In the genomic region with DNA sequence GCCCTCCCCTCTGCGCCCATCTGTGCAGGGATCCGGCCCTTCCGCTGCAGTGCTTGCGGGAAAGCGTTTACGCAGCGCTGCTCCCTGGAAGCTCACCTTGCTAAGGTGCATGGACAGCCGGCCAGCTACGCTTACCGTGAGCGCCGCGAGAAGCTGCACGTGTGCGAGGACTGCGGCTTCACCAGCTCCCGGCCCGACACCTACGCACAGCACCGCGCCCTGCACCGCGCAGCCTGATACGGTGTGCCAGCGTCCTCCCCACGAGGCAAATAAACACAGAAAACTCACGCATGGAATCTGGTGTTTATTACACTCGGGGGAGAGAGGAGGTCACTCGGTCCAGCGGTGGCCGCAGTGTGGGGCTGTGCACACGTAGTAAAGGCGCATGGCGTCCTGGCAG, we compare ENCODE assay signal across 8 cellular contexts. TPM values are rescaled to one million over a fixed set of nuclear protein-coding genes. Genes with fewer than 3 reads are reported as not detected.
DNase-seq lines count a peak whose midpoint lies in the region; ATAC-seq and TF ChIP-seq lines count a peak whose summit lies in the region.

No MANE protein-coding gene starts in this region.

- peak overlapping the region; percentile 96 for H3K4me3 ChIP-seq in AG04450 (ENCODE audit: low read depth, low read length)
- peak overlapping the region; percentile 88 for H3K4me3 ChIP-seq in HUES6 (ENCODE audit: low read depth, low read length)
- peak overlapping the region; percentile 80 for H3K4me3 ChIP-seq in brain microvascular endothelial cell (ENCODE audit: low read depth, low read length)
- peak overlapping the region; percentile 70 to 98 for H3K4me3 ChIP-seq in muscle layer of colon (ENCODE audit: low read depth in 1 of 2, low read length in 2 of 2)

- POLR2A ChIA-PET in AG04450 (lab: Yijun Ruan, JAX), result interaction anchor here (1.1 kb wide), 1 partner anchor 23 kb away, joined by 3 read pairs; no protein-coding TSS in a partner anchor

- H3K4me1 ChIP-seq in HUES6 (ENCODE audit: control insufficient read depth, insufficient read depth, low read length) (peaks cover 23% of the 10 kb centered on the region), muscle layer of colon (ENCODE audit: insufficient read depth, low read length) (peaks cover 20% of the 10 kb centered on the region)

- in situ Hi-C loops in brain microvascular endothelial cell (cut with HindIII; ENCODE audit: low pct_ligation_motif_present, low sequenced_read_pairs), result no loop called here

- CTCF ChIA-PET in AG04450 (lab: Charles Lee), result interaction anchor here (0.7 kb wide), 1 partner anchor 1102 kb away, joined by 3 read pairs; no protein-coding TSS in a partner anchor

- TF ChIP-seq CTCF in AG04450 (IDR thresholded peaks at IDR 0.05; ENCODE audit: low read depth, low read length) (no peak), brain microvascular endothelial cell (IDR thresholded peaks at IDR 0.05; ENCODE audit: low read depth, low read length, missing control alignments) (no peak)

- DNase-seq in AG04450 (ENCODE audit: low read depth, low spot score) (no peak), brain microvascular endothelial cell (no peak), germinal center (ENCODE audit: low spot score) (no peak), NCI-H2081 (lab: John Stamatoyannopoulos, UW) (no peak), NCI-H345 treated with DMSO at 0.1 percent for 48 hours (lab: John Stamatoyannopoulos, UW; ENCODE audit: unreplicated experiment) (no peak)

- H3K9ac ChIP-seq in HUES6 (ENCODE audit: low read length) (no peak overlapping the region), muscle layer of colon (ENCODE audit: low read length) (no peak overlapping the region)

- no peak for ATAC-seq in HG03521 (IDR thresholded peaks at IDR 0.05; ENCODE audit: unreplicated experiment)

- H3K27ac ChIP-seq in AG04450 (ENCODE audit: low read depth, low read length), result no peak overlapping the region
- no peak overlapping the region for H3K27ac ChIP-seq in HUES6 (ENCODE audit: low read depth, low read length)
- no peak overlapping the region for H3K27ac ChIP-seq in brain microvascular endothelial cell
- no peak overlapping the region for H3K27ac ChIP-seq in muscle layer of colon (ENCODE audit: low read depth, low read length)

- H3K36me3 ChIP-seq in HUES6 (ENCODE audit: control insufficient read depth, insufficient read depth, low read length), result peaks cover 29% of the 10 kb centered on the region
- peaks cover 5% of the 10 kb centered on the region for H3K36me3 ChIP-seq in brain microvascular endothelial cell (replicated peaks)
- H3K36me3 ChIP-seq in muscle layer of colon (ENCODE audit: insufficient read depth, low read length), result peaks cover 18% of the 10 kb centered on the region

- no peaks in the 10 kb centered on the region for H3K27me3 ChIP-seq in AG04450 (ENCODE audit: control insufficient read depth, insufficient read depth, low read length)
- H3K27me3 ChIP-seq in HUES6 (ENCODE audit: control insufficient read depth, insufficient read depth, low read length), result no peaks in the 10 kb centered on the region
- no peaks in the 10 kb centered on the region for H3K27me3 ChIP-seq in brain microvascular endothelial cell (replicated peaks)
- H3K27me3 ChIP-seq in muscle layer of colon (ENCODE audit: control insufficient read depth in 1 of 2, insufficient read depth in 2 of 2, low read length in 2 of 2), result no peaks in the 10 kb centered on the region

- H3K9me3 ChIP-seq in AG04450 (ENCODE audit: control insufficient read depth, insufficient read depth, low read length), result no peaks in the 10 kb centered on the region; the same call in 1 of the 2 replicates
- H3K9me3 ChIP-seq in HUES6 (ENCODE audit: control insufficient read depth, insufficient read depth, low read depth, low read length), result no peaks in the 10 kb centered on the region
- H3K9me3 ChIP-seq in muscle layer of colon (ENCODE audit: low read length), result no peaks in the 10 kb centered on the region

RNA-seq across cellular contexts. Expression of gene POLR2I, which starts 1.2 kb away (rescaled TPM):
- polyA plus RNA-seq in AG04450 (2011; rRNA removed), result 37.7 and 62.9 TPM in 2 replicates
- 122 and 154 TPM in 2 replicates for polyA minus RNA-seq in AG04450 (2011; rRNA and poly(A)+ RNA removed)

RNA-seq across cellular contexts. Expression of gene TBCB, which starts 1.8 kb away (rescaled TPM):
- 186 and 204 TPM in 2 replicates for polyA plus RNA-seq in AG04450 (2011; rRNA removed)
- polyA minus RNA-seq in AG04450 (2011; rRNA and poly(A)+ RNA removed), result 102 and 133 TPM in 2 replicates

RNA-seq across cellular contexts. Expression of gene OVOL3, which starts 2.5 kb away (rescaled TPM):
- not detected in 2 replicates for polyA plus RNA-seq in AG04450 (2011; rRNA removed)
- polyA minus RNA-seq in AG04450 (2011; rRNA and poly(A)+ RNA removed), result not detected in 2 replicates

RNA-seq across cellular contexts. Expression of gene CAPNS1, which starts 26.4 kb away (rescaled TPM):
- polyA plus RNA-seq in AG04450 (2011; rRNA removed), result 895 and 966 TPM in 2 replicates
- polyA minus RNA-seq in AG04450 (2011; rRNA and poly(A)+ RNA removed), result 696 and 781 TPM in 2 replicates

RNA-seq across cellular contexts. Expression of gene COX7A1, which starts 38.8 kb away (rescaled TPM):
- 6.8 and 15.0 TPM in 2 replicates for polyA plus RNA-seq in AG04450 (2011; rRNA removed)
- polyA minus RNA-seq in AG04450 (2011; rRNA and poly(A)+ RNA removed), result 2.3 TPM in 1 of 2 replicates, not detected in the other
